ENCODE assay signal across 15 cellular contexts in the genomic region with DNA sequence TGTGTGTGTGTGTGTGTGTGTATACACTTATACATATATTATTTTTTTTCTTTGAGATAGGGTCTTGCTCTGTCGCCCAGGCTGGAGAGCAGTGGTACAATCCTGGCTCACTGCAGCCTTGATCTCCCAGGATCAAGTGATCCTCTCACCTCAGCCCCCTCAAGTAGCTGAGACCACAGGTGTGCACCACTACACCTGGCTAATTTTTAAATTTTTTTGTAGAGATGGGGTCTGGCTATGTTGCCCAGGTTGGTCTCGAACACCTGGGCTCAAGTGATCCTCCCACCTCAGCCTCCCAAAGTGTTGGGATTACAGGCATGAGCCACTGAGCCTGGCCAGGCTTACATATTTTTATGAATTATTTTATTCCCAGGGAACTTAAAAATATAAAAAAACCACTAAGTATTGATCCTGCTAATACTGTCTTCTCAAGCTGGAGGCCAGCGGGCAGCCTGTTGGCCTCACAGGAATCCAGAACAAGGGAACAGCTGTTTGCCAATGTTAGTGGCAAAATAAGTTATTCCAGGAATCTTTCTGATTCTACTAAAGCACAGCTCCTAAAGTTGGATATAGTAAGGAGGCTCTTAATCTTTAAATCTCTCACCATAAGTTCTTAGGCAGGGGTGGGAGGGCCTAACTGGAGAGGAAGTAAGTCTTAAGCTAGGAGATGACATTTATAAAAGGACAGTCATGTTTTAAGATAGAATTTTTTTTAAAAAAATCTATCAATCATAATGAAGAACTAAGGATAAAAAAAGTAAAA.
"Had no signal": no experiment of that assay in that cellular context is flagged by ENCODE, and none has a peak within 500 bp of the region (broad histone marks: within the 10 kb centered on the region; RNA-seq: fewer than 3 reads in every experiment).

No MANE protein-coding gene starts in this region.

- ATAC-seq: activated CD8-positive, alpha-beta T cell treated with anti-CD3 and anti-CD28 coated beads for 36 hours; activated T-cell treated with anti-CD3 and anti-CD28 coated beads, Interleukin-2, amount 50 U/mL, for 72 hours had no signal

- DNase-seq: activated CD4-positive, alpha-beta T cell treated with anti-CD3 and anti-CD28 coated beads for 48 hours; activated CD8-positive, alpha-beta T cell treated with anti-CD3 and anti-CD28 coated beads for 36 hours; activated gamma-delta T cell; activated T-cell treated with anti-CD3 and anti-CD28 coated beads, Interleukin-2, amount 50 U/mL, for 72 hours; effector CD8-positive, alpha-beta T cell; head of caudate nucleus; immature natural killer cell; mesendoderm; nucleus accumbens; right cardiac atrium; small intestine; stimulated activated CD4-positive, alpha-beta T cell treated with anti-CD3 and anti-CD28 coated beads, Interleukin-4, amount 100 ng/mL, for 4 hours; stimulated activated CD8-positive, alpha-beta memory T cell treated with anti-CD3 and anti-CD28 coated beads, Interleukin-4, amount 100 ng/mL, for 48 hours; stimulated activated naive CD4-positive, alpha-beta T cell treated with Interleukin-2 at 50 U/mL for 16 hours; substantia nigra had no signal
